13 cellular contexts compared by ENCODE assay signal in genomic region chr6:151118453-151119123, GRCh38.
"Had no signal": no experiment of that assay in that cellular context is flagged by ENCODE, and none has a peak within 500 bp of the region (broad histone marks: within the 10 kb centered on the region; RNA-seq: fewer than 3 reads in every experiment).

No MANE protein-coding gene starts in this region.

- ATAC-seq: activated T-helper 17 cell treated with anti-CD3 and anti-CD28 coated beads, Interleukin-2, amount 50 U/mL, for 72 hours; gastrocnemius medialis; stimulated activated effector memory CD8-positive, alpha-beta T cell treated with anti-CD3 and anti-CD28 coated beads, Interleukin-12 subunit alpha, Interleukin-12 subunit beta, amount 100 ng/mL, for 72 hours had no signal

- H3K27ac ChIP-seq: gastrocnemius medialis, right atrium auricular region, thyroid gland, vagina had no signal

- H3K4me2 ChIP-seq: smooth muscle cell had no signal

- DNase-seq: activated B cell treated with CpG ODN at 0.5 μM for 24 hours; activated CD4-positive, alpha-beta T cell treated with anti-CD3 and anti-CD28 coated beads, Interleukin-2, amount 10 ng/mL, durations not matched to agents 24 days and 14 days; activated naive CD4-positive, alpha-beta T cell treated with anti-CD3 and anti-CD28 coated beads, Interleukin-2, amount 10 ng/mL, durations not matched to agents 7 days and 5 days; effector memory CD4-positive, alpha-beta T cell; gastrocnemius medialis; mammary epithelial cell; thyroid gland had no signal

- H3K4me1 Mint-ChIP-seq: activated B cell treated with CpG ODN at 0.5 μM for 24 hours; activated naive CD4-positive, alpha-beta T cell treated with anti-CD3 and anti-CD28 coated beads, Interleukin-2, amount 10 ng/mL, durations not matched to agents 7 days and 5 days; activated T-helper 17 cell treated with anti-CD3 and anti-CD28 coated beads, Interleukin-2, amount 50 U/mL, for 72 hours; stimulated activated effector memory CD8-positive, alpha-beta T cell treated with anti-CD3 and anti-CD28 coated beads, Interleukin-12 subunit alpha, Interleukin-12 subunit beta, amount 100 ng/mL, for 72 hours had no signal

- H3K4me3 Mint-ChIP-seq: activated B cell treated with CpG ODN at 0.5 μM for 24 hours; activated CD4-positive, alpha-beta T cell treated with anti-CD3 and anti-CD28 coated beads, Interleukin-2, amount 10 ng/mL, durations not matched to agents 24 days and 14 days; activated naive CD4-positive, alpha-beta T cell treated with anti-CD3 and anti-CD28 coated beads, Interleukin-2, amount 10 ng/mL, durations not matched to agents 7 days and 5 days; activated T-helper 17 cell treated with anti-CD3 and anti-CD28 coated beads, Interleukin-2, amount 50 U/mL, for 72 hours; stimulated activated effector memory CD8-positive, alpha-beta T cell treated with anti-CD3 and anti-CD28 coated beads, Interleukin-12 subunit alpha, Interleukin-12 subunit beta, amount 100 ng/mL, for 72 hours had no signal

- H3K27ac Mint-ChIP-seq: activated B cell treated with CpG ODN at 0.5 μM for 24 hours; activated CD4-positive, alpha-beta T cell treated with anti-CD3 and anti-CD28 coated beads, Interleukin-2, amount 10 ng/mL, durations not matched to agents 24 days and 14 days; activated naive CD4-positive, alpha-beta T cell treated with anti-CD3 and anti-CD28 coated beads, Interleukin-2, amount 10 ng/mL, durations not matched to agents 7 days and 5 days; activated T-helper 17 cell treated with anti-CD3 and anti-CD28 coated beads, Interleukin-2, amount 50 U/mL, for 72 hours; stimulated activated effector memory CD8-positive, alpha-beta T cell treated with anti-CD3 and anti-CD28 coated beads, Interleukin-12 subunit alpha, Interleukin-12 subunit beta, amount 100 ng/mL, for 72 hours had no signal

- H3K36me3 Mint-ChIP-seq: activated naive CD4-positive, alpha-beta T cell treated with anti-CD3 and anti-CD28 coated beads, Interleukin-2, amount 10 ng/mL, durations not matched to agents 7 days and 5 days; stimulated activated effector memory CD8-positive, alpha-beta T cell treated with anti-CD3 and anti-CD28 coated beads, Interleukin-12 subunit alpha, Interleukin-12 subunit beta, amount 100 ng/mL, for 72 hours had no signal

- FAIRE-seq: colon had no signal

- H3K36me3 ChIP-seq: gastrocnemius medialis, right atrium auricular region, thyroid gland, vagina had no signal

- H3K27me3 ChIP-seq: gastrocnemius medialis, right atrium auricular region, thyroid gland, vagina had no signal

- H3K4me1 ChIP-seq: gastrocnemius medialis, right atrium auricular region, thyroid gland, vagina had no signal

- H3K27me3 Mint-ChIP-seq: activated B cell treated with CpG ODN at 0.5 μM for 24 hours; activated naive CD4-positive, alpha-beta T cell treated with anti-CD3 and anti-CD28 coated beads, Interleukin-2, amount 10 ng/mL, durations not matched to agents 7 days and 5 days; activated T-helper 17 cell treated with anti-CD3 and anti-CD28 coated beads, Interleukin-2, amount 50 U/mL, for 72 hours had no signal

- H3K9me3 ChIP-seq: gastrocnemius medialis, right atrium auricular region, thyroid gland, vagina had no signal

- H3K4me3 ChIP-seq: gastrocnemius medialis, right atrium auricular region, smooth muscle cell, thyroid gland, vagina had no signal

- H3K9me3 Mint-ChIP-seq: activated B cell treated with CpG ODN at 0.5 μM for 24 hours; activated CD4-positive, alpha-beta T cell treated with anti-CD3 and anti-CD28 coated beads, Interleukin-2, amount 10 ng/mL, durations not matched to agents 24 days and 14 days; activated naive CD4-positive, alpha-beta T cell treated with anti-CD3 and anti-CD28 coated beads, Interleukin-2, amount 10 ng/mL, durations not matched to agents 7 days and 5 days; activated T-helper 17 cell treated with anti-CD3 and anti-CD28 coated beads, Interleukin-2, amount 50 U/mL, for 72 hours; stimulated activated effector memory CD8-positive, alpha-beta T cell treated with anti-CD3 and anti-CD28 coated beads, Interleukin-12 subunit alpha, Interleukin-12 subunit beta, amount 100 ng/mL, for 72 hours had no signal
